In the genomic region with DNA sequence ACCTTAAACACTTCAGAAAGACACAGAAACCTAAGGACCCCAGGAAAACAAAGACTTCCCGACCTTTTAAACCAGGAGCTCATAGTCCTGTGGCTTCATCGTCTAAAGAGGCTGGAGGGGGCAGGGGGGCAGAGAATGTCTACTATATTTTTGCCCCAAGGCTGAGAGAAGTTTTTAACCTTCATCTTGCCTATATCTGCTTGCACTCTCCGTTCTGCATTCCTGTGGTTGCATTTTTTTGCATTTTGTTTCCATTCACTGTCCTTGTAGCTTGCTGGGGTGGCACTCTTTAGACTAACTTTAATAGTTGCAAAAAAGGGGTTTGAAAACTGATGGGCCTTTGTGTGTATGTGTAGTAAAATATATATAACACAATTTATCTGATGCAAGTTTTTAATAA, we compare ENCODE assay signal across 23 cellular contexts. TPM values are rescaled to one million over a fixed set of nuclear protein-coding genes. Genes with fewer than 3 reads are reported as not detected.
A peak's percentile ranks its signal among the peaks of the same experiment; 100 is the strongest.
DNase-seq lines count a peak whose midpoint lies in the region; ATAC-seq, FAIRE-seq and TF ChIP-seq lines count a peak whose summit lies in the region.
"Had no signal": no experiment of that assay in that cellular context is flagged by ENCODE, and none has a peak within 500 bp of the region (broad histone marks: within the 10 kb centered on the region; RNA-seq: fewer than 3 reads in every experiment).

No MANE protein-coding gene starts in this region.

- H2BK15ac ChIP-seq in mesenchymal stem cell (ENCODE audit: low read depth, poor library complexity, severe bottlenecking): no peak overlapping the region

- H3K4me2 ChIP-seq in mesenchymal stem cell (ENCODE audit: low read length, poor library complexity, severe bottlenecking): no peak overlapping the region

- H3K14ac ChIP-seq in mesenchymal stem cell (ENCODE audit: low read length in 2 of 2): no peak overlapping the region

- no peaks in the 10 kb centered on the region for H3K79me1 ChIP-seq in mesenchymal stem cell (replicated peaks; ENCODE audit: low read length, poor library complexity, severe bottlenecking)

- no peak for ATAC-seq in GM19351 (IDR thresholded peaks at IDR 0.05; ENCODE audit: unreplicated experiment)
- no peak for ATAC-seq in GM18861 (IDR thresholded peaks at IDR 0.05; ENCODE audit: unreplicated experiment)
- ATAC-seq: activated CD4-positive, CD25-positive, alpha-beta regulatory T cell treated with anti-CD3 and anti-CD28 coated beads, Interleukin-2, amount 50 U/mL, for 24 hours; CD8-positive, alpha-beta T cell; naive thymus-derived CD4-positive, alpha-beta T cell had no signal

- no peak overlapping the region for H3K18ac ChIP-seq in mesenchymal stem cell (ENCODE audit: low read depth in 1 of 2, low read length in 2 of 2)

- H4K91ac ChIP-seq in mesenchymal stem cell (ENCODE audit: low read length): no peak overlapping the region

- H2BK120ac ChIP-seq in mesenchymal stem cell (ENCODE audit: low read depth, low read length): no peak overlapping the region

- no peaks in the 10 kb centered on the region for H3K27me3 ChIP-seq in mesenchymal stem cell (ENCODE audit: control insufficient read depth in 1 of 2, insufficient read depth in 1 of 2, low read length in 2 of 2)
- H3K27me3 ChIP-seq: esophagus squamous epithelium, stomach had no signal

- H3K4me1 ChIP-seq in mesenchymal stem cell (ENCODE audit: control insufficient read depth, insufficient read depth, low read depth, low read length): no peaks in the 10 kb centered on the region

- no peaks in the 10 kb centered on the region for H3K9me3 ChIP-seq in mesenchymal stem cell (ENCODE audit: control insufficient read depth, low read length)
- H3K9me3 ChIP-seq: esophagus squamous epithelium, HAP-1, stomach had no signal

- no peak overlapping the region for H2AK5ac ChIP-seq in mesenchymal stem cell (ENCODE audit: low read length, severe bottlenecking)

- TF ChIP-seq CTCF in GM12865 (IDR thresholded peaks at IDR 0.05; ENCODE audit: insufficient read depth, low read depth, low read length, missing control alignments): no peak

- no peak overlapping the region for H2BK5ac ChIP-seq in mesenchymal stem cell (ENCODE audit: low read depth, low read length, poor library complexity, severe bottlenecking)

- no peak overlapping the region for H2AFZ ChIP-seq in mesenchymal stem cell (ENCODE audit: low read depth, low read length)

- H4K8ac ChIP-seq in mesenchymal stem cell (ENCODE audit: low read length): no peak overlapping the region

- H3K36me3 ChIP-seq in mesenchymal stem cell (ENCODE audit: control insufficient read depth in 1 of 2, insufficient read depth in 2 of 2, low read depth in 1 of 2, low read length in 2 of 2): no peaks in the 10 kb centered on the region
- H3K36me3 ChIP-seq: esophagus squamous epithelium, HAP-1, stomach had no signal

- peak overlapping the region in 1 of 2 experiments; percentile 79 for H3K4ac ChIP-seq in mesenchymal stem cell (ENCODE audit: low read depth in 1 of 2, low read length in 2 of 2)

- FAIRE-seq in RCC 7860 (lab: Jason Lieb, UNC): no peak

- DNase-seq in GM12865 (ENCODE audit: low read depth) (peak; percentile 8), MV-4-11 (lab: John Stamatoyannopoulos, UW) (peak; percentile 39), amniotic epithelial cell (ENCODE audit: low read depth) (peak; percentile 43), mesenchymal stem cell (peak; percentile 70), RCC 7860 (ENCODE audit: low spot score) (no peak)
- no peak for DNase-seq in activated CD8-positive, alpha-beta memory T cell treated with anti-CD3 and anti-CD28 coated beads, Interleukin-2, amount 50 U/mL, for 4 hours
- DNase-seq: activated naive CD8-positive, alpha-beta T cell treated with anti-CD3 and anti-CD28 coated beads, Interleukin-2, amount 10 ng/mL, durations not matched to agents 7 days and 5 days; CD8-positive, alpha-beta T cell; DMS79; effector CD8-positive, alpha-beta T cell; esophagus squamous epithelium; Karpas-422; mammary epithelial cell; naive thymus-derived CD4-positive, alpha-beta T cell; NCI-H1694; posterior cingulate gyrus; Right ventricle myocardium superior; stimulated activated CD4-positive, alpha-beta T cell treated with anti-CD3 and anti-CD28 coated beads, Interleukin-2, amount 100 ng/mL, for 24 hours; stomach had no signal

- 32% methylated on average over 2 of the region's 3 CpGs for WGBS in mesenchymal stem cell

- no peak overlapping the region for H2BK12ac ChIP-seq in mesenchymal stem cell (ENCODE audit: low read length in 2 of 2)

- no peak overlapping the region for H3K27ac ChIP-seq in mesenchymal stem cell (ENCODE audit: low read length, poor library complexity, severe bottlenecking)
- H3K27ac ChIP-seq: esophagus squamous epithelium, stomach had no signal

- H3K4me3 ChIP-seq in GM12865 (ENCODE audit: low read depth, low read length) (no peak overlapping the region), mesenchymal stem cell (ENCODE audit: insufficient read depth in 1 of 2, low read depth in 1 of 2, low read length in 2 of 2) (no peak overlapping the region)
- H3K4me3 ChIP-seq: HAP-1, stomach had no signal

- H3K9ac ChIP-seq in mesenchymal stem cell (ENCODE audit: low read length): no peak overlapping the region

- no peak overlapping the region for H3K23ac ChIP-seq in mesenchymal stem cell (ENCODE audit: low read length in 2 of 2)

RNA-seq across cellular contexts. Expression of a gene that starts 23.7 kb away (rescaled TPM):
- polyA plus RNA-seq in mesenchymal stem cell (2013, experiment 1 of 2): 37.8 TPM
- polyA plus RNA-seq in mesenchymal stem cell (2013, experiment 2 of 2): 39.8 TPM
- polyA plus RNA-seq: mammary epithelial cell had no signal

Comparison
In these comparisons a context has a peak if more than half of its experiments do, and no peak if none do; other contexts are left out.
1. DNase-seq: peak in GM12865 (single experiment), MV-4-11 (single experiment), amniotic epithelial cell (single experiment) and mesenchymal stem cell (single experiment); none in RCC 7860 (single experiment) and activated CD8-positive, alpha-beta memory T cell treated with anti-CD3 and anti-CD28 coated beads, Interleukin-2, amount 50 U/mL, for 4 hours (single experiment).